12 cellular contexts compared by ENCODE assay signal in the genomic region with DNA sequence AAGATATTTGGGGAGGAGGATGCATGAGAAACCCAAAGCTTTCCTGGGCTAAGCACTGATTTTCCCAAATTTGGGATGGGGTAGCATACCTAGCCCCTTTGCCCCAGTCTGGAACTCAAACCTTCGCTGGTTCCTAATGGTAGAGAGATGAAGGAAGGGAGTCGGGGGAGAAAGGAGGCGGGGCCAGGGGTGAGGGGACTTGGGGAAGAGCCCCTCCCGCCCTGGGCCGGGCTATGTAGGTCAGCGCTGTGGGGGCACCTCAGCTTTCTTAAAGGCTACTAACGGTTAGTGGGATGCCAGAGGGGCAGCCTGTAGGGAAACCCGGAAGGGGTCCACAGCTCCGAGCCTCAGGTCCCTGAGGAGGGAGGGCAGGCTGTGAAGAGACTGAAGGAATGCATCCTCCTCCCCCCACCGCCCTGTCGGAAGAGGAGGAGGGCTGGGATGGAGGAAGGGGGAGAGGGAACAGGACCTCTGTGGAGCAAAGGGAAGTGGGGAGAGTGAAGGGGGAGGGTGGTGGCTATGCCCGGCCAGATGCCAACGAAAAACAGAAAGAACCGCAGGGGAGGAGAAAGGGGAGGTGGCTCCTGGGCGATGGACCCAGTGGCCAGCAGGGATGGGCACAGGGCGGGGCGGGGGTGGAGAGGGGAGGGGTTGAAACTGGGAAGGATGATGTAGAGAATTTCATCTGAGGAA. TPM values are rescaled to one million over a fixed set of nuclear protein-coding genes. Genes with fewer than 3 reads are reported as not detected.
A peak's percentile ranks its signal among the peaks of the same experiment; 100 is the strongest.
DNase-seq lines count a peak whose midpoint lies in the region; ATAC-seq and TF ChIP-seq lines count a peak whose summit lies in the region.
"Had no signal": no experiment of that assay in that cellular context is flagged by ENCODE, and none has a peak within 500 bp of the region (broad histone marks: within the 10 kb centered on the region; RNA-seq: fewer than 3 reads in every experiment).

No MANE protein-coding gene starts in this region.

- TF ChIP-seq CTCF in breast epithelium (IDR thresholded peaks at IDR 0.05): no peak
- TF ChIP-seq CTCF in GM10248 (IDR thresholded peaks at IDR 0.05; ENCODE audit: control extremely low read depth, extremely low read depth, low read depth, missing control alignments): no peak

- H3K4me3 ChIP-seq in breast epithelium (peak overlapping the region; percentile 51 to 60 (median 52)), iPS-15b (ENCODE audit: low read depth, low read length) (peak overlapping the region; percentile 73), skeletal muscle cell (ENCODE audit: low read depth, low read length) (peak overlapping the region; percentile 35)
- H3K4me3 ChIP-seq in naive thymus-derived CD4-positive, alpha-beta T cell (ENCODE audit: low read length): no peak overlapping the region

- H3K4me3 Mint-ChIP-seq in naive thymus-derived CD4-positive, alpha-beta T cell: no peak overlapping the region

- H3K27ac ChIP-seq in breast epithelium: no peak overlapping the region
- H3K27ac ChIP-seq in naive thymus-derived CD4-positive, alpha-beta T cell (ENCODE audit: low read depth, low read length): no peak overlapping the region
- H3K27ac ChIP-seq: upper lobe of left lung had no signal

- no peaks in the 10 kb centered on the region for H3K36me3 ChIP-seq in breast epithelium
- no peaks in the 10 kb centered on the region for H3K36me3 ChIP-seq in iPS-15b (ENCODE audit: control insufficient read depth, insufficient read depth, low read length)
- H3K36me3 ChIP-seq in naive thymus-derived CD4-positive, alpha-beta T cell (ENCODE audit: control insufficient read depth in 2 of 3, insufficient read depth in 3 of 3, low read length in 3 of 3): no peaks in the 10 kb centered on the region
- H3K36me3 ChIP-seq: upper lobe of left lung had no signal

- intact Hi-C loops in breast epithelium (cut with DNase I; ENCODE audit: low total_unique reads): no loop called here
- intact Hi-C loops in naive thymus-derived CD4-positive, alpha-beta T cell (cut with micrococcal nuclease): no loop called here

- CTCF ChIA-PET in naive thymus-derived CD4-positive, alpha-beta T cell (lab: Charles Lee): no interaction called here
- CTCF ChIA-PET in GM10248 (lab: Yijun Ruan, JAX): interaction anchor here (1.3 to 3.6 kb wide), 2 partner anchors 11 to 25 kb away, joined by 4 to 9 read pairs; no protein-coding TSS in a partner anchor

- peaks cover 3 to 12% (median 10%) of the 10 kb centered on the region in 7 donors for H3K4me1 Mint-ChIP-seq in naive thymus-derived CD4-positive, alpha-beta T cell

- no peak for TF ChIP-seq POLR2A in breast epithelium (IDR thresholded peaks at IDR 0.05)

- H3K27ac Mint-ChIP-seq in naive thymus-derived CD4-positive, alpha-beta T cell: no peak overlapping the region
- H3K27ac Mint-ChIP-seq: activated T-cell treated with anti-CD3 and anti-CD28 coated beads, Interleukin-2, amount 50 U/mL, for 24 hours had no signal

- H3K36me3 Mint-ChIP-seq in naive thymus-derived CD4-positive, alpha-beta T cell: peaks cover 0 to 10% (median 0%) of the 10 kb centered on the region in 5 donors

- POLR2A ChIA-PET in naive thymus-derived CD4-positive, alpha-beta T cell (lab: Charles Lee): no interaction called here
- POLR2A ChIA-PET in GM10248 (lab: Yijun Ruan, JAX): no interaction called here

- H3K27me3 Mint-ChIP-seq in naive thymus-derived CD4-positive, alpha-beta T cell: peaks cover 58 to 70% (median 64%) of the 10 kb centered on the region in 5 donors

- no peak overlapping the region for H3K9ac ChIP-seq in iPS-15b (ENCODE audit: low read depth, low read length)

- H3K27me3 ChIP-seq in breast epithelium: peaks cover 11 to 63% of the 10 kb centered on the region in 2 donors
- H3K27me3 ChIP-seq in iPS-15b (ENCODE audit: control insufficient read depth, insufficient read depth, low read length): peaks cover 27% of the 10 kb centered on the region
- H3K27me3 ChIP-seq in naive thymus-derived CD4-positive, alpha-beta T cell (ENCODE audit: control insufficient read depth in 2 of 2, insufficient read depth in 2 of 2, low read length in 2 of 2): peaks cover 0 to 5% of the 10 kb centered on the region in 2 donors

- no peaks in the 10 kb centered on the region for H3K9me3 ChIP-seq in breast epithelium
- no peaks in the 10 kb centered on the region for H3K9me3 ChIP-seq in iPS-15b (ENCODE audit: control insufficient read depth, insufficient read depth, low read length)
- H3K9me3 ChIP-seq in naive thymus-derived CD4-positive, alpha-beta T cell (ENCODE audit: control insufficient read depth in 2 of 3, low read length in 3 of 3): no peaks in the 10 kb centered on the region
- H3K9me3 ChIP-seq: upper lobe of left lung had no signal

- no peak for ATAC-seq in naive thymus-derived CD4-positive, alpha-beta T cell

- peak; percentile 87 for DNase-seq in H4 (ENCODE audit: low spot score)
- no peak for DNase-seq in breast epithelium (ENCODE audit: low spot score in 2 of 2)
- no peak for DNase-seq in skeletal muscle cell (ENCODE audit: low read depth)
- DNase-seq in naive thymus-derived CD4-positive, alpha-beta T cell: no peak
- DNase-seq in GM10248 (ENCODE audit: extremely low spot score): no peak
- DNase-seq in stimulated activated naive CD4-positive, alpha-beta T cell (lab: John Stamatoyannopoulos, UW): no peak
- no peak for DNase-seq in SW480 (ENCODE audit: low spot score)
- DNase-seq: activated T-cell treated with anti-CD3 and anti-CD28 coated beads, Interleukin-2, amount 50 U/mL, for 24 hours; NCI-H2171 had no signal

- H3K4me1 ChIP-seq in breast epithelium (no peaks in the 10 kb centered on the region), iPS-15b (ENCODE audit: control insufficient read depth, insufficient read depth, low read length) (peaks cover 3% of the 10 kb centered on the region)
- H3K4me1 ChIP-seq in naive thymus-derived CD4-positive, alpha-beta T cell (ENCODE audit: control insufficient read depth in 2 of 2, insufficient read depth in 2 of 2, low read length in 2 of 2): no peaks in the 10 kb centered on the region

- H3K9me3 Mint-ChIP-seq in naive thymus-derived CD4-positive, alpha-beta T cell: peaks cover 0 to 3% (median 0%) of the 10 kb centered on the region in 11 donors
- H3K9me3 Mint-ChIP-seq: activated T-cell treated with anti-CD3 and anti-CD28 coated beads, Interleukin-2, amount 50 U/mL, for 24 hours had no signal

RNA-seq across cellular contexts. Expression of a gene that starts 1.3 kb away (rescaled TPM):
- 6.4 and 10.1 TPM in 2 replicates for total RNA-seq in H4 (2014; rRNA removed; shearing (Covaris generic))
- total RNA-seq in breast epithelium: 10 to 100 TPM in 2 of 3 donors, 1 to 10 TPM in 1; 5.2 to 22.6 (median 15.2) TPM
- not detected for total RNA-seq in naive thymus-derived CD4-positive, alpha-beta T cell
- polyA plus RNA-seq in naive thymus-derived CD4-positive, alpha-beta T cell: not detected
- total RNA-seq: T-helper 1 cell treated with Interleukin-12 subunit alpha and Interleukin-12 subunit beta and Interleukin-4 antibody, amounts not matched to agents 30 ng/mL and 1 ng/mL, for 36 hours had no signal

RNA-seq across cellular contexts. Expression of a gene that starts 31.9 kb away (rescaled TPM):
- total RNA-seq in H4 (2014; rRNA removed; shearing (Covaris generic)): not detected in 2 replicates
- 10 to 100 TPM; 32.3 to 83.2 (median 81.9) TPM for total RNA-seq in breast epithelium
- not detected for total RNA-seq in naive thymus-derived CD4-positive, alpha-beta T cell
- polyA plus RNA-seq in naive thymus-derived CD4-positive, alpha-beta T cell: not detected
- total RNA-seq: T-helper 1 cell treated with Interleukin-12 subunit alpha and Interleukin-12 subunit beta and Interleukin-4 antibody, amounts not matched to agents 30 ng/mL and 1 ng/mL, for 36 hours had no signal

Comparison
In these comparisons a context has a peak if more than half of its experiments do, and no peak if none do; other contexts are left out.
1. RNA of a gene that starts 31.9 kb away (total RNA-seq): 32.3 to 83.2 TPM in breast epithelium; not detected in H4 and not detected in naive thymus-derived CD4-positive, alpha-beta T cell; every median in the first group is over 10 times any median in the second.